ENCODE assay signal across 16 cellular contexts in genomic region chr15:62244762-62245161, GRCh38.
DNase-seq lines count a peak whose midpoint lies in the region; ATAC-seq and TF ChIP-seq lines count a peak whose summit lies in the region.
"Had no signal": no experiment of that assay in that cellular context is flagged by ENCODE, and none has a peak within 500 bp of the region (broad histone marks: within the 10 kb centered on the region; RNA-seq: fewer than 3 reads in every experiment).

No MANE protein-coding gene starts in this region.

- H3K4me1 Mint-ChIP-seq in stimulated activated naive CD8-positive, alpha-beta T cell treated with anti-CD3 and anti-CD28 coated beads, Interleukin-15, amount 100 ng/mL, for 72 hours, result no peaks in the 10 kb centered on the region

- no peak overlapping the region for H3K4me3 ChIP-seq in NB4 (ENCODE audit: low read depth, low read length)
- no peak overlapping the region for H3K4me3 ChIP-seq in body of pancreas
- H3K4me3 ChIP-seq: PC-9, SJSA1 had no signal

- DNase-seq in stimulated activated naive CD8-positive, alpha-beta T cell treated with anti-CD3 and anti-CD28 coated beads, Interleukin-15, amount 100 ng/mL, for 72 hours, result no peak
- DNase-seq in stimulated activated naive CD8-positive, alpha-beta T cell treated with anti-CD3 and anti-CD28 coated beads, Interleukin-15, Interleukin-2, amounts not matched to agents 100 U/mL and 50 U/mL, for 24 hours, result no peak
- DNase-seq in NB4 (ENCODE audit: low read depth) (peak; percentile 7), body of pancreas (peak; percentile 45 to 77 (median 60)), NCI-H2196 (lab: John Stamatoyannopoulos, UW; ENCODE audit: unreplicated experiment) (no peak), NCI-H1092 (lab: John Stamatoyannopoulos, UW) (no peak)
- DNase-seq: H7, IMR-90, NCI-H1436, NCI-H2081 treated with DMSO at 0.1 percent for 48 hours, NCI-H2227 treated with DMSO at 0.1 percent for 48 hours, PC-9, SW 1271 had no signal

- peaks cover 26% of the 10 kb centered on the region for H3K27me3 Mint-ChIP-seq in stimulated activated naive CD8-positive, alpha-beta T cell treated with anti-CD3 and anti-CD28 coated beads, Interleukin-15, amount 100 ng/mL, for 72 hours

- H3K36me3 ChIP-seq in body of pancreas (replicated peaks in 1 of 2; ENCODE audit: insufficient read depth in 1 of 2, low read depth in 2 of 2), result no peaks in the 10 kb centered on the region
- H3K36me3 ChIP-seq: SJSA1 had no signal

- no peak for ATAC-seq in stimulated activated naive CD8-positive, alpha-beta T cell treated with anti-CD3 and anti-CD28 coated beads, Interleukin-15, amount 100 ng/mL, for 72 hours
- no peak for ATAC-seq in stimulated activated naive CD8-positive, alpha-beta T cell treated with anti-CD3 and anti-CD28 coated beads, Interleukin-15, Interleukin-2, amounts not matched to agents 100 U/mL and 50 U/mL, for 24 hours
- no peak for ATAC-seq in body of pancreas
- ATAC-seq in GM18517 (IDR thresholded peaks at IDR 0.05; ENCODE audit: unreplicated experiment), result no peak

- H3K4me1 ChIP-seq in body of pancreas, result no peaks in the 10 kb centered on the region
- H3K4me1 ChIP-seq: Caco-2, SJSA1 had no signal

- no peak for TF ChIP-seq POLR2A in NB4 (IDR thresholded peaks at IDR 0.05; ENCODE audit: extremely low read depth, insufficient read length)
- no peak for TF ChIP-seq POLR2A in body of pancreas (IDR thresholded peaks at IDR 0.05)

- H3K4me3 Mint-ChIP-seq in stimulated activated naive CD8-positive, alpha-beta T cell treated with anti-CD3 and anti-CD28 coated beads, Interleukin-15, amount 100 ng/mL, for 72 hours, result no peak overlapping the region

- H3K27me3 ChIP-seq in body of pancreas, result no peaks in the 10 kb centered on the region

- no peak overlapping the region for H3K27ac ChIP-seq in body of pancreas
- H3K27ac ChIP-seq: PC-9, SJSA1 had no signal

- 66 to 69% methylated on average over 3 to 6 of the region's 6 CpGs for WGBS in body of pancreas, 2 donors

- no peaks in the 10 kb centered on the region for H3K9me3 Mint-ChIP-seq in stimulated activated naive CD8-positive, alpha-beta T cell treated with anti-CD3 and anti-CD28 coated beads, Interleukin-15, amount 100 ng/mL, for 72 hours

- no peaks in the 10 kb centered on the region for H3K9me3 ChIP-seq in body of pancreas
- H3K9me3 ChIP-seq: Caco-2, SJSA1 had no signal

- peak overlapping the region; percentile 2 to 61 for H3K27ac Mint-ChIP-seq in stimulated activated naive CD8-positive, alpha-beta T cell treated with anti-CD3 and anti-CD28 coated beads, Interleukin-15, amount 100 ng/mL, for 72 hours

- no peak for TF ChIP-seq CTCF in NB4 (IDR thresholded peaks at IDR 0.05; ENCODE audit: low read depth, low read length)
- peak in 5 of 7 experiments; percentile 22 to 65 (median 45) for TF ChIP-seq CTCF in body of pancreas (IDR thresholded peaks at IDR 0.05)

- intact Hi-C loops in body of pancreas (cut with DNase I), result no loop called here

Comparison
In these comparisons a context has a peak if more than half of its experiments do, and no peak if none do; other contexts are left out.
1. DNase-seq: peak in NB4 (single experiment) and body of pancreas (4 of 4); none in stimulated activated naive CD8-positive, alpha-beta T cell treated with anti-CD3 and anti-CD28 coated beads, Interleukin-15, amount 100 ng/mL, for 72 hours (0 of 2), stimulated activated naive CD8-positive, alpha-beta T cell treated with anti-CD3 and anti-CD28 coated beads, Interleukin-15, Interleukin-2, amounts not matched to agents 100 U/mL and 50 U/mL, for 24 hours (single experiment), NCI-H2196 (single experiment) and NCI-H1092 (single experiment).